8 cellular contexts compared by ENCODE assay signal in the genomic region with DNA sequence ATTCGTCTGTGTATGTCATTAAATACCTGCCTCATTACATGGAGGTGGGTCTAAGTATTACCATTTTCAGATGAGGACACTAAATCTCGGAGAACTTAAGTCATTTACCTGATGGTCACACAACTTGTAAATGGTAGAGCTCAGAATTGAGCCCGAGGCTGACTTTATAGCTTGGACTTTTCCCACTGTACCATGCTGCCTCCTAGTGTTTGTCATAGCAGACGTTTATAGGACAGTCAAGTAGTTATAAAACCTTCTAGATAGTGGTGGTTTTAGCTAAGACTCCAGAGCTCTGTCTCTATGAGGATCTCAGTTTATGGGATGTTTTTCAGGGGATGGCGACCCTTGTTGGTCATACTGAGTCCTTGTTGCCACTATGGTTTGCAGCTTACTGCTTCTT.
DNase-seq lines count a peak whose midpoint lies in the region; ATAC-seq and TF ChIP-seq lines count a peak whose summit lies in the region.
"Not testable (repeated sequence)": the region's sequence is repeated elsewhere in the genome, so short reads cannot be mapped to it uniquely, and the experiment has no call there.

No MANE protein-coding gene starts in this region.

- peaks cover 27% of the 10 kb centered on the region for H3K36me3 Mint-ChIP-seq in Calu3 (ENCODE audit: insufficient read depth, unreplicated experiment)
- peaks cover 46% of the 10 kb centered on the region for H3K36me3 Mint-ChIP-seq in activated CD4-positive, alpha-beta T cell treated with anti-CD3 and anti-CD28 coated beads, Interleukin-2, amount 10 ng/mL, durations not matched to agents 24 days and 14 days (ENCODE audit: low read depth)

- not testable (repeated sequence) for H3K4me3 Mint-ChIP-seq in Calu3 (ENCODE audit: low read depth, unreplicated experiment); activated CD4-positive, alpha-beta T cell treated with anti-CD3 and anti-CD28 coated beads, Interleukin-2, amount 10 ng/mL, durations not matched to agents 24 days and 14 days

- peak; percentile 20 for DNase-seq in Calu3
- peak; percentile 28 for DNase-seq in NCI-H526 treated with DMSO at 0.1 percent for 48 hours (lab: John Stamatoyannopoulos, UW)
- peak; percentile 80 for DNase-seq in activated CD4-positive, alpha-beta T cell treated with anti-CD3 and anti-CD28 coated beads, Interleukin-2, amount 10 ng/mL, durations not matched to agents 24 days and 14 days
- not testable (repeated sequence) for DNase-seq in epithelial cell of proximal tubule (ENCODE audit: low read depth); left lobe of liver (ENCODE audit: low spot score)
- peak; percentile 28 for DNase-seq in stromal cell of bone marrow (ENCODE audit: low read depth)

- not testable (repeated sequence) for H3K27ac Mint-ChIP-seq in Calu3 (ENCODE audit: unreplicated experiment); activated CD4-positive, alpha-beta T cell treated with anti-CD3 and anti-CD28 coated beads, Interleukin-2, amount 10 ng/mL, durations not matched to agents 24 days and 14 days

- not testable (repeated sequence) for TF ChIP-seq CTCF in Calu3 (IDR thresholded peaks at IDR 0.05; ENCODE audit: unreplicated experiment)
- TF ChIP-seq CTCF in epithelial cell of proximal tubule (conservative IDR thresholded peaks at IDR 0.05; ENCODE audit: low read depth, low read length), result peak; percentile 63

- H3K27me3 Mint-ChIP-seq in Calu3 (ENCODE audit: unreplicated experiment); activated CD4-positive, alpha-beta T cell treated with anti-CD3 and anti-CD28 coated beads, Interleukin-2, amount 10 ng/mL, durations not matched to agents 24 days and 14 days: not testable (repeated sequence)

- not testable (repeated sequence) for H3K4me1 Mint-ChIP-seq in Calu3 (ENCODE audit: low read depth, unreplicated experiment); activated CD4-positive, alpha-beta T cell treated with anti-CD3 and anti-CD28 coated beads, Interleukin-2, amount 10 ng/mL, durations not matched to agents 24 days and 14 days

- intact Hi-C loops in Calu3 (cut with micrococcal nuclease; ENCODE audit: unreplicated experiment), result loop anchor here (10.0 kb wide), 1 partner anchor 391 kb away; a partner anchor contains a TSS
- intact Hi-C loops in activated CD4-positive, alpha-beta T cell treated with anti-CD3 and anti-CD28 coated beads, Interleukin-2, amount 10 ng/mL, durations not matched to agents 24 days and 14 days (cut with micrococcal nuclease), result loop anchor here (10.0 kb wide), 1 partner anchor 391 kb away; a partner anchor contains a TSS

- H3K4me3 ChIP-seq in epithelial cell of proximal tubule (ENCODE audit: low read depth, low read length), result not testable (repeated sequence)

- not testable (repeated sequence) for BruUV-seq in Calu3 (replicated peaks; lab: Mats Ljungman, UMichigan)

- ATAC-seq in GM18909 (IDR thresholded peaks at IDR 0.05; ENCODE audit: poor library complexity, unreplicated experiment), result peak; percentile 78
- ATAC-seq in HG03520 (IDR thresholded peaks at IDR 0.05; ENCODE audit: unreplicated experiment), result peak; percentile 74
- ATAC-seq in left lobe of liver, result peak; percentile 97

- CTCF ChIA-PET in Calu3 (lab: Charles Lee), result interaction anchor here (0.6 to 1.1 kb wide), 2 partner anchors 337 to 389 kb away, joined by 3 to 5 read pairs; a partner anchor contains a TSS

- H3K9me3 Mint-ChIP-seq in Calu3 (ENCODE audit: low read depth, unreplicated experiment); activated CD4-positive, alpha-beta T cell treated with anti-CD3 and anti-CD28 coated beads, Interleukin-2, amount 10 ng/mL, durations not matched to agents 24 days and 14 days: not testable (repeated sequence)
